ENCODE assay signal across 8 cellular contexts in the genomic region with DNA sequence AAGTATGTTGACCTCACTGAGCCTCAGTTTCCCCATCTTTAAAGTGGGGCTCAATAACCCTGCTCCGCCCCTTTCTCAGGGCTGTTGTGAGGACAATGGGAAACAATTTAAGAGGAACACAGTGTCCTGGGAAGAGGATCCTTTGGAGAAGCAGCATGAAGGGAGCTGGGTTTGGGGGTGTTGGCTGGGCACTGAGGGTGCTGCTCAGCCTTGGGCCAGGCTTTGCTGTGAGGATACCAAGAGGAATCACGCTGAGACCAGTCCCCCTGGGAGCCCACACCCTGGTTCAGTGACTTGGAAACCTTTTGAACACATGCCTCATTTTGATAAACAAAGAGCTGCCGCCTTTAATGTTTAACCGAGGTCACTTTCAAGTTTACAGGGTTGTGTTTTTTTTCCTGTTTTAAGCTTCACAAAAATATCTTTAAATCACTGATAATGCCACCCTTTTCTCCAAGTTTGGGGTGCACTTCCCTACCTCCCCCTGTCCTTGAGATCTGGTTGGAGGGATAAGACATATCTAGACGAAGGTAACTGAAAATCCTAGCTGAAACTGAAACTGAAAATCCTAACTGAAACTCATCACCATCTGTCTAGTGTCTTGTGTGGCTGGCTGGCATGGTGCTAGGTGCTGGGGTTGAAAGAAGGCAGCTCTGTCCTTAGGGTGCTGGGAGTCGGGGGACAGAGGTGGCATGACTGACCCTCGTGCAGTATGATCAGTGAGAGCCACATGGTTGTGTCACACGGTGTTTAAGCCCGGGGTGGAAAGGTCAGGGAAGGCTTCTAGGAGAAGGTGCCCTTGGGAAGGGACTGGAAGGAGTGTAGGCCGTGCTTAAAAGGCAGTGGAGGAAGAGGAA. TPM values are rescaled to one million over a fixed set of nuclear protein-coding genes. Genes with fewer than 3 reads are reported as not detected.
DNase-seq lines count a peak whose midpoint lies in the region; ATAC-seq and TF ChIP-seq lines count a peak whose summit lies in the region.

No MANE protein-coding gene starts in this region.

- no peaks in the 10 kb centered on the region for H3K9me2 ChIP-seq in MM.1S (replicated peaks; ENCODE audit: insufficient read depth, low read length)

- intact Hi-C loops in adrenal gland (cut with DNase I) (no loop called here), tibial artery (cut with DNase I; ENCODE audit: low total_unique reads) (loop anchor here (10.0 kb wide), 1 partner anchor 632 kb away; the partner anchor contains the start of gene ZNF467)

- peaks cover 6% of the 10 kb centered on the region for H3K36me3 ChIP-seq in MM.1S (replicated peaks; ENCODE audit: insufficient read depth, low read length)
- H3K36me3 ChIP-seq in adrenal gland (replicated peaks in 1 of 2), result no peaks in the 10 kb centered on the region
- H3K36me3 ChIP-seq in tibial artery, result peaks cover 0 to 39% (median 10%) of the 10 kb centered on the region in 3 donors

- H3K9me3 ChIP-seq in MM.1S (replicated peaks; ENCODE audit: insufficient read depth, low read length) (no peaks in the 10 kb centered on the region), adrenal gland (replicated peaks in 1 of 3) (no peaks in the 10 kb centered on the region), tibial artery (no peaks in the 10 kb centered on the region)

- H3F3A ChIP-seq in MM.1S (ENCODE audit: insufficient read depth, low read length), result peaks cover 36% of the 10 kb centered on the region

- H3K27me3 ChIP-seq in MM.1S (replicated peaks; ENCODE audit: insufficient read depth, low read length) (no peaks in the 10 kb centered on the region), adrenal gland (no peaks in the 10 kb centered on the region), tibial artery (no peaks in the 10 kb centered on the region)

- peaks cover 33% of the 10 kb centered on the region for H3K4me1 ChIP-seq in MM.1S (ENCODE audit: low read length)
- H3K4me1 ChIP-seq in adrenal gland (replicated peaks in 1 of 2), result peaks cover 17 to 31% of the 10 kb centered on the region in 2 donors
- H3K4me1 ChIP-seq in tibial artery, result peaks cover 0 to 29% (median 23%) of the 10 kb centered on the region in 4 donors

- peak; percentile 97 for DNase-seq in MM.1S
- peak in 6 of 7 donors; percentile 23 to 64 (median 45) for DNase-seq in adrenal gland
- peak; percentile 25 to 28 for DNase-seq in lung microvascular endothelial cell (ENCODE audit: low read depth in 2 of 2)
- no peak for DNase-seq in tibial artery
- no peak for DNase-seq in NCI-H2081 (lab: John Stamatoyannopoulos, UW)
- no peak for DNase-seq in NCI-H1417 treated with DMSO at 0.1 percent for 48 hours (lab: John Stamatoyannopoulos, UW)

- ATAC-seq in GM18498 (IDR thresholded peaks at IDR 0.05; ENCODE audit: unreplicated experiment) (peak; percentile 67), GM21786 (IDR thresholded peaks at IDR 0.05; ENCODE audit: unreplicated experiment) (peak; percentile 64)

- WGBS in adrenal gland, 4 donors, result 24 to 29% (median 26%) methylated on average over 10 of the region's 10 CpGs

- peak overlapping the region; percentile 92 for H3K9ac ChIP-seq in MM.1S (ENCODE audit: low read length)

- TF ChIP-seq CTCF in MM.1S (IDR thresholded peaks at IDR 0.05; ENCODE audit: low read length) (no peak), adrenal gland (IDR thresholded peaks at IDR 0.05) (no peak), tibial artery (IDR thresholded peaks at IDR 0.05) (no peak)

- TF ChIP-seq POLR2A in adrenal gland (IDR thresholded peaks at IDR 0.05), result no peak

- peaks cover 61% of the 10 kb centered on the region for H3K79me2 ChIP-seq in MM.1S (ENCODE audit: low read length)

- no peaks in the 10 kb centered on the region for H4K20me1 ChIP-seq in MM.1S (ENCODE audit: insufficient read depth, low read length)

- 0 out of 2 replicates have a peak overlapping the region, but pooled peaks have one; percentile 17 for H2AFZ ChIP-seq in MM.1S (ENCODE audit: low read length)

- peak overlapping the region; percentile 98 for H3K4me2 ChIP-seq in MM.1S (ENCODE audit: low read depth, low read length)

- H3K4me3 ChIP-seq in MM.1S (ENCODE audit: low read length), result peak overlapping the region; percentile 70
- H3K4me3 ChIP-seq in adrenal gland, result peak overlapping the region in 1 of 4 donors; percentile 73
- peak overlapping the region in 1 of 2 donors; percentile 93 for H3K4me3 ChIP-seq in tibial artery

- peak overlapping the region; percentile 98 for H3K27ac ChIP-seq in MM.1S (ENCODE audit: low read length)
- peak overlapping the region; percentile 85 to 97 (median 97) for H3K27ac ChIP-seq in adrenal gland
- H3K27ac ChIP-seq in tibial artery, result peak overlapping the region; percentile 97 to 98

RNA-seq across cellular contexts. Expression of gene ZNF775, which starts 27.7 kb away (rescaled TPM):
- total RNA-seq in adrenal gland, result 10 to 100 TPM in 1 of 8 donors, 1 to 10 TPM in 7; 3.2 to 13.9 (median 7.5) TPM
- polyA plus RNA-seq in adrenal gland, result 1 to 10 TPM in 2 of 3 donors, under 1 TPM in 1; 0.26 to 6.0 (median 3.0) TPM
- total RNA-seq in lung microvascular endothelial cell, result 4.6 and 5.4 TPM in 2 replicates

RNA-seq across cellular contexts. Expression of gene REPIN1, which starts 38.2 kb away (rescaled TPM):
- 100 to 1,000 TPM; 153 to 294 (median 214) TPM for total RNA-seq in adrenal gland
- polyA plus RNA-seq in adrenal gland, result 100 to 1,000 TPM in 1 of 3 donors, 10 to 100 TPM in 2; 69.0 to 140 (median 95.8) TPM
- 41.9 and 44.0 TPM in 2 replicates for total RNA-seq in lung microvascular endothelial cell

RNA-seq across cellular contexts. Expression of gene GIMAP8, which starts 43.6 kb away (rescaled TPM):
- total RNA-seq in adrenal gland (10 to 100 TPM in 5 of 8 donors, 1 to 10 TPM in 3; 8.2 to 18.4 (median 11.6) TPM), lung microvascular endothelial cell (88.7 and 137 TPM in 2 replicates)
- 1 to 10 TPM; 6.1 to 9.3 (median 6.8) TPM for polyA plus RNA-seq in adrenal gland

Comparison
In these comparisons a context has a peak if more than half of its experiments do, and no peak if none do; other contexts are left out.
1. DNase-seq: peak in MM.1S (single experiment), adrenal gland (6 of 7) and lung microvascular endothelial cell (2 of 2); none in tibial artery (0 of 2), NCI-H2081 (0 of 2) and NCI-H1417 treated with DMSO at 0.1 percent for 48 hours (single experiment).
2. Peak in every context shown above with its lines, with median percentiles within 50 percentile points of each other: H3K27ac ChIP-seq.